9 cellular contexts compared by ENCODE assay signal in the genomic region with DNA sequence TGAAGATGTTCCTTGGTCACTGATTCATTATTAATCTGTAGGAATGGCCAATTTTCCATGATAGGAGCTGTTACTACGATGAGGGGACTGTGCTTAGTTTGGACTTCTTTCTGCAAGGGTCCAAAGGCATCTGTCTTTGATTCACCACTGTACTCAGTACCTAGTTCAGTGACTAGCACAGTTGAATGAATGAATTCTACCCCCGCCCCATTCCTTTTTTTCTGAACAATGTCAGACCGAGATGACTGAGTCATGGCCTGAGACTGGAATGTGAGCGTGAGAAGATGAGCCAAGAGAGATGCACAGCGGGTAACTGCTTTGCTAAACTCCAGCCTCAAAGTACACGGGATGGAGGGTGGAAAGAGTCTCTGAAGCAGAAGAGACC. TPM values are rescaled to one million over a fixed set of nuclear protein-coding genes. Genes with fewer than 3 reads are reported as not detected.
A peak's percentile ranks its signal among the peaks of the same experiment; 100 is the strongest.
DNase-seq lines count a peak whose midpoint lies in the region; ATAC-seq and TF ChIP-seq lines count a peak whose summit lies in the region.
"Had no signal": no experiment of that assay in that cellular context is flagged by ENCODE, and none has a peak within 500 bp of the region (broad histone marks: within the 10 kb centered on the region; RNA-seq: fewer than 3 reads in every experiment).

No MANE protein-coding gene starts in this region.

- DNase-seq in EL, result peak; percentile 90
- DNase-seq in NB4 (ENCODE audit: low read depth), result no peak
- peak; percentile 42 for DNase-seq in mammary epithelial cell
- no peak for DNase-seq in stimulated activated naive CD4-positive, alpha-beta T cell treated with Interleukin-2 at 50 U/mL for 16 hours (lab: John Stamatoyannopoulos, UW)
- DNase-seq in H4 (ENCODE audit: low spot score), result no peak

- intact Hi-C loops in mammary epithelial cell (cut with micrococcal nuclease), result loop anchor here (1.0 kb wide), 2 partner anchors 11 to 37 kb away; partner anchors contain the start of gene RALGAPB

- no peak for TF ChIP-seq CTCF in NB4 (IDR thresholded peaks at IDR 0.05; ENCODE audit: low read depth, low read length)
- TF ChIP-seq CTCF in mammary epithelial cell (conservative IDR thresholded peaks at IDR 0.05 in 1 of 2, IDR thresholded peaks at IDR 0.05 in 1 of 2; ENCODE audit: extremely low read depth in 1 of 2, insufficient read depth in 1 of 2, low read depth in 1 of 2, low read length in 2 of 2), result no peak
- no peak for TF ChIP-seq CTCF in neutrophil (IDR thresholded peaks at IDR 0.05)

- CTCF ChIA-PET in mammary epithelial cell (lab: Charles Lee; ENCODE audit: low non-redundant PET), result no interaction called here

- ATAC-seq in GM21526 (IDR thresholded peaks at IDR 0.05; ENCODE audit: low FRiP score, unreplicated experiment), result no peak
- no peak for ATAC-seq in HG03108 (IDR thresholded peaks at IDR 0.05; ENCODE audit: unreplicated experiment)

- no peak for TF ChIP-seq POLR2A in NB4 (IDR thresholded peaks at IDR 0.05; ENCODE audit: extremely low read depth, insufficient read length)

- in situ Hi-C loops in mammary epithelial cell (cut with MboI; ENCODE audit: low sequenced_read_pairs in 2 of 2), result no loop called here

- no peak overlapping the region for H3K27ac ChIP-seq in mammary epithelial cell (ENCODE audit: insufficient read depth, low read depth, low read length)
- peak overlapping the region; percentile 67 for H3K27ac ChIP-seq in neutrophil

- H2AFZ ChIP-seq in mammary epithelial cell (ENCODE audit: low read depth, low read length), result peak overlapping the region; percentile 75

- H3K9me3 ChIP-seq in mammary epithelial cell (replicated peaks; ENCODE audit: insufficient read depth, low read length) (no peaks in the 10 kb centered on the region), neutrophil (no peaks in the 10 kb centered on the region)

- peaks cover 47% of the 10 kb centered on the region for H3K79me2 ChIP-seq in mammary epithelial cell (ENCODE audit: insufficient read depth, low read length)

- H3K27me3 ChIP-seq in mammary epithelial cell (ENCODE audit: insufficient read depth, low read length), result no peaks in the 10 kb centered on the region
- peaks cover 5% of the 10 kb centered on the region for H3K27me3 ChIP-seq in neutrophil
- H3K27me3 ChIP-seq: cardiac muscle cell had no signal

- WGBS in mammary epithelial cell (ENCODE audit: low coverage, missing lambda C conversion rate), result 31% methylated on average over 6 of the region's 6 CpGs

- H3K4me2 ChIP-seq in mammary epithelial cell (ENCODE audit: insufficient read depth, low read depth, low read length), result no peak overlapping the region

- no TSS peak for BruUV-seq in mammary epithelial cell (replicated peaks; lab: Mats Ljungman, UMichigan)

- no peak overlapping the region for H3K9ac ChIP-seq in mammary epithelial cell (ENCODE audit: insufficient read depth, low read length)

- H3K4me3 ChIP-seq in NB4 (ENCODE audit: low read depth, low read length), result peak overlapping the region; percentile 85
- no peak overlapping the region for H3K4me3 ChIP-seq in mammary epithelial cell (replicated peaks in 1 of 3; ENCODE audit: insufficient read depth in 1 of 3, low read depth in 2 of 3, low read length in 3 of 3)
- peak overlapping the region; percentile 88 to 91 for H3K4me3 ChIP-seq in neutrophil (ENCODE audit: low read depth in 1 of 2, low read length in 1 of 2)

- peaks cover 21% of the 10 kb centered on the region for H3K4me1 ChIP-seq in mammary epithelial cell (ENCODE audit: insufficient read depth, low read length)
- peaks cover 11 to 14% of the 10 kb centered on the region in 2 experiments for H3K4me1 ChIP-seq in neutrophil (ENCODE audit: control insufficient read depth in 1 of 2, insufficient read depth in 1 of 2, low read depth in 1 of 2, low read length in 1 of 2)

- dilution Hi-C loops in mammary epithelial cell (cut with HindIII; ENCODE audit: low sequenced_read_pairs), result no loop called here

- H3K36me3 ChIP-seq in mammary epithelial cell (ENCODE audit: insufficient read depth, low read length) (peaks cover 29% of the 10 kb centered on the region), neutrophil (peaks cover 33% of the 10 kb centered on the region)

- H4K20me1 ChIP-seq in mammary epithelial cell (ENCODE audit: insufficient read depth, low read length), result peaks cover 20% of the 10 kb centered on the region

RNA-seq across cellular contexts. Expression of gene SNHG17, which starts 0.4 kb away (rescaled TPM):
- 100 to 1,000 TPM in 1 of 2 donors, 1 to 10 TPM in 1; 8.0 to 109 TPM for total RNA-seq in mammary epithelial cell
- 28.6 TPM for polyA plus RNA-seq in mammary epithelial cell
- polyA minus RNA-seq in mammary epithelial cell, result 37.7 TPM
- 6.1 and 6.7 TPM in 2 replicates for total RNA-seq in H4 (2014; rRNA removed; shearing (Covaris generic))

RNA-seq across cellular contexts. Expression of gene RALGAPB, which starts 37.1 kb away (rescaled TPM):
- total RNA-seq in mammary epithelial cell, result 10 to 100 TPM; 42.3 to 54.7 TPM
- polyA plus RNA-seq in mammary epithelial cell, result 13.2 TPM
- polyA minus RNA-seq in mammary epithelial cell, result 26.8 TPM
- total RNA-seq in H4 (2014; rRNA removed; shearing (Covaris generic)), result 14.0 and 15.1 TPM in 2 replicates

Comparison
In these comparisons a context has a peak if more than half of its experiments do, and no peak if none do; other contexts are left out.
1. DNase-seq: peak in EL (single experiment) and mammary epithelial cell (single experiment); none in NB4 (single experiment), stimulated activated naive CD4-positive, alpha-beta T cell treated with Interleukin-2 at 50 U/mL for 16 hours (single experiment) and H4 (single experiment).
2. H3K4me3 ChIP-seq: peak in NB4 (single experiment) and neutrophil (2 of 2); none in mammary epithelial cell (0 of 3).